17 cellular contexts compared by ENCODE assay signal in the genomic region with DNA sequence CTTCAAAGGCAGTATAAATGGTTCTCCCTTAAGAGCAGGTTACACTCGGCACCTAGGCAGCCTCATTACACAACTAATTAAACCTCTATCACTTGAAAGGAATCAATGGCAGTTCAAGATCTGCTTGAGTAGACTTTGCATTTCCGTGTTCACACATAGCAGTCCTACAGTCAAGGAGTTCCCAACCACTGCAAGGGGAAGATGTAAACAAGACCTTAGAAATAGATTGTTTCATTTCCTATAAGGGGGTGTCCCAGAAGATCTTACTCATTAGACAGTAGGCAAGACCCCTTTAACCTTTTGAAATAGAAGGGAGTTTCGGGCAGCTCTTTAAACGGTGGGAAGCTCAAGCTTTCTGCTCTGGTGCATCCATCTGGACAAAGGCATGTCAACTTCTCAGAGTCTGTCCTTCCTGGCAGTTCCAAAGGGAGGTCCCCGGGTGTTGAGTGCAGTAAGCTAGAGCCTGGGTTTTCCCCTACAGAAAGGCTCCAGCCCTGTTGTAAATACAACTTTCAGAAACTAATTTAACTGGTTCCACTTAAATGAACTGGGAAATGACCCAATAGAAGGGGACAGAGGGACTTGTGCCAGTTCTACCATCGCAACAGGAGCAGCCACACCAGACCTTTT.
A peak's percentile ranks its signal among the peaks of the same experiment; 100 is the strongest.
DNase-seq lines count a peak whose midpoint lies in the region; ATAC-seq and TF ChIP-seq lines count a peak whose summit lies in the region.
"Had no signal": no experiment of that assay in that cellular context is flagged by ENCODE, and none has a peak within 500 bp of the region (broad histone marks: within the 10 kb centered on the region; RNA-seq: fewer than 3 reads in every experiment).

No MANE protein-coding gene starts in this region.

- H3K4me1 Mint-ChIP-seq in naive B cell (peaks cover 19 to 36% (median 26%) of the 10 kb centered on the region in 3 donors), neural progenitor cell (no peaks in the 10 kb centered on the region)
- H3K4me1 Mint-ChIP-seq: nephron, T-cell had no signal

- H2AFZ ChIP-seq in neural progenitor cell (replicated peaks), result no peak overlapping the region

- TF ChIP-seq EP300 in ovary (IDR thresholded peaks at IDR 0.05), result no peak

- no peak overlapping the region for H3K4me2 ChIP-seq in neural progenitor cell

- H3K4me1 ChIP-seq in tibial artery (peaks cover 0 to 17% (median 0%) of the 10 kb centered on the region in 4 donors), neural progenitor cell (no peaks in the 10 kb centered on the region), ovary (ENCODE audit: insufficient read depth) (no peaks in the 10 kb centered on the region)
- H3K4me1 ChIP-seq: HAP-1 had no signal

- H3K27ac ChIP-seq in tibial artery (no peak overlapping the region), neural progenitor cell (no peak overlapping the region), ovary (no peak overlapping the region)

- peak; percentile 36 for DNase-seq in naive B cell
- DNase-seq in tibial artery, result no peak
- DNase-seq in NCI-H2107 treated with DMSO at 0.1 percent for 48 hours (lab: John Stamatoyannopoulos, UW; ENCODE audit: unreplicated experiment), result no peak
- DNase-seq in neural progenitor cell (ENCODE audit: low spot score), result no peak
- no peak for DNase-seq in ovary
- DNase-seq: activated CD4-positive, alpha-beta T cell treated with anti-CD3 and anti-CD28 coated beads for 4 hours; aorta; effector CD8-positive, alpha-beta T cell; kidney glomerular epithelial cell; NCI-H187; T-cell had no signal

- H3K9me3 Mint-ChIP-seq in naive B cell (peaks cover 0 to under 1% (median 0%) of the 10 kb centered on the region in 7 donors), neural progenitor cell (no peaks in the 10 kb centered on the region)
- H3K9me3 Mint-ChIP-seq: nephron, T-cell had no signal

- TF ChIP-seq POLR2A in ovary (IDR thresholded peaks at IDR 0.05), result no peak

- H3K27ac Mint-ChIP-seq in naive B cell, result peak overlapping the region in 3 of 6 donors; percentile 35 to 94 (median 91)
- H3K27ac Mint-ChIP-seq in neural progenitor cell, result no peak overlapping the region
- H3K27ac Mint-ChIP-seq: nephron, T-cell had no signal

- H3K27me3 ChIP-seq in tibial artery (no peaks in the 10 kb centered on the region), neural progenitor cell (no peaks in the 10 kb centered on the region), ovary (no peaks in the 10 kb centered on the region)

- ATAC-seq in GM19023 (IDR thresholded peaks at IDR 0.05; ENCODE audit: unreplicated experiment) (peak; percentile 71), HG02571 (IDR thresholded peaks at IDR 0.05; ENCODE audit: unreplicated experiment) (peak; percentile 48), HG03354 (IDR thresholded peaks at IDR 0.05; ENCODE audit: poor library complexity, severe bottlenecking, unreplicated experiment) (peak; percentile 85), naive B cell (ENCODE audit: low read depth in 2 of 2) (peak; percentile 86 to 87)
- ATAC-seq: HepG2, T-cell had no signal

- no peaks in the 10 kb centered on the region for H3F3A ChIP-seq in neural progenitor cell (ENCODE audit: low read depth)

- no peaks in the 10 kb centered on the region for H4K20me1 ChIP-seq in neural progenitor cell (ENCODE audit: low read depth)

- 68 to 71% (median 69%) methylated on average over 6 of the region's 6 CpGs for WGBS in ovary, 3 donors

- peaks cover 0 to 12% (median 0%) of the 10 kb centered on the region in 3 donors for H3K27me3 Mint-ChIP-seq in naive B cell
- H3K27me3 Mint-ChIP-seq in neural progenitor cell (ENCODE audit: insufficient read depth, low read depth), result no peaks in the 10 kb centered on the region

- intact Hi-C loops in tibial artery (cut with DNase I; ENCODE audit: low total_unique reads) (no loop called here), ovary (cut with DNase I) (no loop called here)

- H3K4me3 Mint-ChIP-seq in naive B cell (peak overlapping the region; percentile 12 to 74 (median 47)), neural progenitor cell (no peak overlapping the region)
- H3K4me3 Mint-ChIP-seq: nephron, T-cell had no signal

- no peaks in the 10 kb centered on the region for H3K36me3 ChIP-seq in tibial artery
- H3K36me3 ChIP-seq in neural progenitor cell, result no peaks in the 10 kb centered on the region
- H3K36me3 ChIP-seq in ovary, result no peaks in the 10 kb centered on the region
- H3K36me3 ChIP-seq: HAP-1 had no signal

- TF ChIP-seq CTCF in tibial artery (IDR thresholded peaks at IDR 0.05), result no peak
- TF ChIP-seq CTCF in neural progenitor cell (IDR thresholded peaks at IDR 0.05), result no peak
- TF ChIP-seq CTCF in ovary (IDR thresholded peaks at IDR 0.05), result no peak

- H3K79me2 ChIP-seq in neural progenitor cell (ENCODE audit: low read depth), result no peaks in the 10 kb centered on the region

- H3K36me3 Mint-ChIP-seq in naive B cell (no peaks in the 10 kb centered on the region), neural progenitor cell (no peaks in the 10 kb centered on the region)
- H3K36me3 Mint-ChIP-seq: T-cell had no signal

- no peak overlapping the region for H3K9ac ChIP-seq in neural progenitor cell

- H3K9me3 ChIP-seq in tibial artery (no peaks in the 10 kb centered on the region), neural progenitor cell (ENCODE audit: low read depth) (no peaks in the 10 kb centered on the region), ovary (no peaks in the 10 kb centered on the region)
- H3K9me3 ChIP-seq: HAP-1 had no signal

- H3K4me3 ChIP-seq in tibial artery (no peak overlapping the region), neural progenitor cell (no peak overlapping the region), ovary (no peak overlapping the region)
- H3K4me3 ChIP-seq: HAP-1 had no signal
